8 cellular contexts compared by ENCODE assay signal in genomic region chr11:67267188-67268035, GRCh38. TPM values are rescaled to one million over a fixed set of nuclear protein-coding genes. Genes with fewer than 3 reads are reported as not detected.
A peak's percentile ranks its signal among the peaks of the same experiment; 100 is the strongest.
DNase-seq lines count a peak whose midpoint lies in the region; ATAC-seq, FAIRE-seq and TF ChIP-seq lines count a peak whose summit lies in the region.

No MANE protein-coding gene starts in this region.

- TSS peak; percentile 55 for BruUV-seq in HepG2 (replicated peaks; lab: Mats Ljungman, UMichigan)

- in situ Hi-C loops in brain microvascular endothelial cell (cut with HindIII; ENCODE audit: low pct_ligation_motif_present, low sequenced_read_pairs) (no loop called here), HepG2 (cut with HindIII; ENCODE audit: extremely low pct_ligation_motif_present, low pct_unique_long_range_greater_than_20kb) (no loop called here)

- peak overlapping the region; percentile 83 for H3K9ac ChIP-seq in HepG2 (ENCODE audit: insufficient read depth, low read depth, low read length)

- H3K27ac ChIP-seq in brain microvascular endothelial cell (no peak overlapping the region), HepG2 (ENCODE audit: extremely low read length, insufficient read depth, low read length) (peak overlapping the region; percentile 77), thyroid gland (peak overlapping the region; percentile 72 to 78 (median 77))

- H3K36me3 ChIP-seq in GM06990 (ENCODE audit: control insufficient read depth, insufficient read depth, low read length) (peaks cover 6% of the 10 kb centered on the region), brain microvascular endothelial cell (replicated peaks) (peaks cover 11% of the 10 kb centered on the region), HepG2 (replicated peaks in 1 of 2; ENCODE audit: control insufficient read depth in 1 of 2, insufficient read depth in 2 of 2, low read length in 2 of 2) (peaks cover 7 to 43% of the 10 kb centered on the region in 2 experiments), thyroid gland (peaks cover 0 to 4% of the 10 kb centered on the region in 2 donors)

- CTCF ChIA-PET in HepG2 (lab: Yijun Ruan, JAX; ENCODE audit: low intra/inter-chr PET ratio, low total read pairs): interaction anchor here (2.4 kb wide), 1 partner anchor 50 kb away, joined by 25 read pairs; no protein-coding TSS in a partner anchor

- DNase-seq in GM06990 (ENCODE audit: extremely low read depth, insufficient read length) (no peak), NCI-H2196 (lab: John Stamatoyannopoulos, UW; ENCODE audit: unreplicated experiment) (peak; percentile 53), brain microvascular endothelial cell (no peak), HepG2 (ENCODE audit: low spot score) (peak; percentile 61), thyroid gland (peak in 1 of 2 donors; percentile 44)

- POLR2A ChIA-PET in HepG2 (lab: Yijun Ruan, JAX): interaction anchor here (1.0 to 4.5 kb wide), 5 partner anchors 10 to 87 kb away, joined by 3 to 19 read pairs (median 3); partner anchors contain the start of gene ANKRD13D

- no peak for TF ChIP-seq CTCF in GM06990 (IDR thresholded peaks at IDR 0.05; ENCODE audit: insufficient read depth, low read length, poor library complexity, severe bottlenecking)
- TF ChIP-seq CTCF in brain microvascular endothelial cell (IDR thresholded peaks at IDR 0.05; ENCODE audit: low read depth, low read length, missing control alignments): peak; percentile 21
- peak; percentile 43 for TF ChIP-seq CTCF in HepG2 (CRISPR knock-in tag; IDR thresholded peaks at IDR 0.05)
- TF ChIP-seq CTCF in thyroid gland (IDR thresholded peaks at IDR 0.05): no peak

- peaks cover 21% of the 10 kb centered on the region for H4K20me1 ChIP-seq in HepG2 (ENCODE audit: insufficient read depth, low read length)

- peaks cover 55% of the 10 kb centered on the region for H3K79me2 ChIP-seq in HepG2 (ENCODE audit: insufficient read depth, low read length)

- H3K4me1 ChIP-seq in HepG2 (ENCODE audit: insufficient read depth, low read length) (peaks cover 57% of the 10 kb centered on the region), thyroid gland (peaks cover 23 to 63% of the 10 kb centered on the region in 2 donors)

- ATAC-seq in HepG2 (peak; percentile 37), HG02870 (IDR thresholded peaks at IDR 0.05; ENCODE audit: unreplicated experiment) (no peak), HG02798 (IDR thresholded peaks at IDR 0.05; ENCODE audit: poor library complexity, unreplicated experiment) (no peak), HG03095 (IDR thresholded peaks at IDR 0.05; ENCODE audit: unreplicated experiment) (no peak)

- TF ChIP-seq EP300 in HepG2 (IDR thresholded peaks at IDR 0.05; ENCODE audit: low read depth in 2 of 2, low read length in 2 of 2) (peak in 1 of 2 experiments; percentile 13; a peak in 1 of 4 replicates), HepG2 (CRISPR knock-in tag; IDR thresholded peaks at IDR 0.05; ENCODE audit: borderline replicate concordance) (no peak; the same call in 1 of the 2 replicates)

- TF ChIP-seq RAD21 in HepG2 (CRISPR knock-in tag; IDR thresholded peaks at IDR 0.05): no peak

- peak in 1 of 2 experiments; percentile 32; a peak in 2 of 4 replicates for TF ChIP-seq POLR2A in HepG2 (IDR thresholded peaks at IDR 0.05; ENCODE audit: insufficient read depth in 1 of 2, low read depth in 2 of 2, low read length in 2 of 2)
- no peak for TF ChIP-seq POLR2A in thyroid gland (IDR thresholded peaks at IDR 0.05)

- H3K27me3 ChIP-seq in GM06990 (replicated peaks; ENCODE audit: control insufficient read depth, insufficient read depth, low read length): no peaks in the 10 kb centered on the region
- H3K27me3 ChIP-seq in brain microvascular endothelial cell (replicated peaks): no peaks in the 10 kb centered on the region
- no peaks in the 10 kb centered on the region for H3K27me3 ChIP-seq in HepG2 (ENCODE audit: control insufficient read depth in 1 of 2, insufficient read depth in 2 of 2, low read length in 2 of 2)
- H3K27me3 ChIP-seq in thyroid gland: no peaks in the 10 kb centered on the region

- 22% methylated on average over 23 of the region's 28 CpGs for WGBS in HepG2 (ENCODE audit: low lambda C conversion rate)
- 10 to 21% methylated on average over 21 to 26 of the region's 28 CpGs for WGBS in thyroid gland, 2 donors

- H3K9me3 ChIP-seq in HepG2 (ENCODE audit: low read length) (no peaks in the 10 kb centered on the region), thyroid gland (no peaks in the 10 kb centered on the region)

- peak overlapping the region; percentile 93 for H3K4me3 ChIP-seq in GM06990 (replicated peaks; ENCODE audit: low read depth, low read length)
- peak overlapping the region; percentile 76 for H3K4me3 ChIP-seq in brain microvascular endothelial cell (ENCODE audit: low read depth, low read length)
- H3K4me3 ChIP-seq in HepG2 (replicated peaks in 1 of 3; ENCODE audit: insufficient read depth in 1 of 3, low read depth in 2 of 3, low read length in 3 of 3): peak overlapping the region; percentile 93 to 98 (median 93)
- peak overlapping the region; percentile 62 to 98 (median 86) for H3K4me3 ChIP-seq in thyroid gland (replicated peaks in 1 of 3)

- intact Hi-C loops in HepG2 (cut with micrococcal nuclease; ENCODE audit: unreplicated experiment): loop anchor here (1.0 kb wide), 1 partner anchor 22 kb away; the partner anchor contains the start of gene ANKRD13D
- intact Hi-C loops in thyroid gland (cut with DNase I): loop anchor here (2.0 kb wide), 1 partner anchor 51 kb away; no protein-coding TSS in a partner anchor

- H3K4me2 ChIP-seq in HepG2 (ENCODE audit: low read depth, low read length): peak overlapping the region; percentile 90

- FAIRE-seq in HepG2 (lab: Jason Lieb, UNC): peak; percentile 64

- no peak overlapping the region for H2AFZ ChIP-seq in HepG2 (ENCODE audit: low read length)

RNA-seq across cellular contexts. Expression of gene GRK2, which starts 1.1 kb away (rescaled TPM):
- total RNA-seq in HepG2 (2016; rRNA removed; fragmentation: Illumina TruSeq; extraction: Trizol): 26.3 and 31.3 TPM in 2 replicates
- total RNA-seq in HepG2 (2016; cell fraction: cytosol; rRNA removed; fragmentation: Illumina TruSeq; extraction: Trizol; ENCODE audit: low read depth): 26.5 and 26.8 TPM in 2 replicates
- total RNA-seq in HepG2 (2016; cell fraction: insoluble cytoplasmic fraction; rRNA removed; fragmentation: Illumina TruSeq; extraction: Trizol): 21.7 and 32.4 TPM in 2 replicates
- 46.5 and 47.3 TPM in 2 replicates for total RNA-seq in HepG2 (2016; cell fraction: membrane; rRNA removed; fragmentation: Illumina TruSeq; extraction: Trizol)
- total RNA-seq in HepG2 (2016; cell fraction: nucleus; rRNA removed; fragmentation: Illumina TruSeq; extraction: Trizol): 25.3 and 29.3 TPM in 2 replicates
- 42.4 and 66.8 TPM in 2 replicates for polyA plus RNA-seq in HepG2 (2011; rRNA removed)
- polyA plus RNA-seq in HepG2 (2011; cell fraction: cytosol; rRNA removed): 34.8 and 51.8 TPM in 2 replicates
- 202 and 278 TPM in 2 replicates for polyA plus RNA-seq in HepG2 (2011; cell fraction: nucleus; rRNA removed)
- 39.1 and 39.9 TPM in 2 replicates for polyA plus RNA-seq in HepG2 (2012)
- polyA plus RNA-seq in HepG2 (2016; cell fraction: cytosol; fragmentation: Illumina TruSeq; extraction: Trizol; ENCODE audit: low read depth): 19.6 and 21.3 TPM in 2 replicates
- polyA plus RNA-seq in HepG2 (2016; cell fraction: insoluble cytoplasmic fraction; fragmentation: Illumina TruSeq; extraction: Trizol; ENCODE audit: low read depth): 24.6 and 30.4 TPM in 2 replicates
- 34.4 and 41.1 TPM in 2 replicates for polyA plus RNA-seq in HepG2 (2016; cell fraction: membrane; fragmentation: Illumina TruSeq; extraction: Trizol; ENCODE audit: low read depth)
- 65.6 and 70.5 TPM in 2 replicates for polyA plus RNA-seq in HepG2 (2016; cell fraction: nucleus; fragmentation: Illumina TruSeq; extraction: Trizol; ENCODE audit: insufficient read depth, low read depth)
- polyA minus RNA-seq in HepG2 (2011; rRNA and poly(A)+ RNA removed; ENCODE audit: low replicate concordance): 142 and 187 TPM in 2 replicates
- polyA minus RNA-seq in HepG2 (2011; cell fraction: cytosol; rRNA and poly(A)+ RNA removed): 39.4 and 40.8 TPM in 2 replicates
- 41.1 and 50.2 TPM in 2 replicates for polyA minus RNA-seq in HepG2 (2011; cell fraction: nucleus; rRNA and poly(A)+ RNA removed)
- total RNA-seq in thyroid gland: 10 to 100 TPM; 32.8 to 55.8 (median 40.6) TPM

RNA-seq across cellular contexts. Expression of gene ANKRD13D, which starts 21.7 kb away (rescaled TPM):
- total RNA-seq in HepG2 (2016; rRNA removed; fragmentation: Illumina TruSeq; extraction: Trizol) (4.8 and 18.6 TPM in 2 replicates), thyroid gland (10 to 100 TPM; 27.9 to 36.8 (median 31.5) TPM)
- 27.6 and 29.6 TPM in 2 replicates for total RNA-seq in HepG2 (2016; cell fraction: cytosol; rRNA removed; fragmentation: Illumina TruSeq; extraction: Trizol; ENCODE audit: low read depth)
- 5.9 and 17.7 TPM in 2 replicates for total RNA-seq in HepG2 (2016; cell fraction: insoluble cytoplasmic fraction; rRNA removed; fragmentation: Illumina TruSeq; extraction: Trizol)
- total RNA-seq in HepG2 (2016; cell fraction: membrane; rRNA removed; fragmentation: Illumina TruSeq; extraction: Trizol): 13.2 and 14.7 TPM in 2 replicates
- 26.2 and 27.8 TPM in 2 replicates for total RNA-seq in HepG2 (2016; cell fraction: nucleus; rRNA removed; fragmentation: Illumina TruSeq; extraction: Trizol)
- 27.3 and 35.5 TPM in 2 replicates for polyA plus RNA-seq in HepG2 (2011; rRNA removed)
- 14.4 and 20.5 TPM in 2 replicates for polyA plus RNA-seq in HepG2 (2011; cell fraction: cytosol; rRNA removed)
- 139 and 163 TPM in 2 replicates for polyA plus RNA-seq in HepG2 (2011; cell fraction: nucleus; rRNA removed)
- 9.7 and 17.4 TPM in 2 replicates for polyA plus RNA-seq in HepG2 (2012)
- 7.4 TPM in 2 replicates for polyA plus RNA-seq in HepG2 (2016; cell fraction: cytosol; fragmentation: Illumina TruSeq; extraction: Trizol; ENCODE audit: low read depth)
- 5.1 and 7.5 TPM in 2 replicates for polyA plus RNA-seq in HepG2 (2016; cell fraction: insoluble cytoplasmic fraction; fragmentation: Illumina TruSeq; extraction: Trizol; ENCODE audit: low read depth)
- polyA plus RNA-seq in HepG2 (2016; cell fraction: membrane; fragmentation: Illumina TruSeq; extraction: Trizol; ENCODE audit: low read depth): 10.9 and 11.1 TPM in 2 replicates
- 77.4 and 86.1 TPM in 2 replicates for polyA plus RNA-seq in HepG2 (2016; cell fraction: nucleus; fragmentation: Illumina TruSeq; extraction: Trizol; ENCODE audit: insufficient read depth, low read depth)
- 27.0 and 38.7 TPM in 2 replicates for polyA minus RNA-seq in HepG2 (2011; rRNA and poly(A)+ RNA removed; ENCODE audit: low replicate concordance)
- polyA minus RNA-seq in HepG2 (2011; cell fraction: cytosol; rRNA and poly(A)+ RNA removed): 4.4 and 7.0 TPM in 2 replicates
- polyA minus RNA-seq in HepG2 (2011; cell fraction: nucleus; rRNA and poly(A)+ RNA removed): 38.2 and 45.5 TPM in 2 replicates

RNA-seq across cellular contexts. Expression of gene SSH3, which starts 35.9 kb away (rescaled TPM):
- total RNA-seq in HepG2 (2016; rRNA removed; fragmentation: Illumina TruSeq; extraction: Trizol): 7.5 and 12.4 TPM in 2 replicates
- total RNA-seq in HepG2 (2016; cell fraction: cytosol; rRNA removed; fragmentation: Illumina TruSeq; extraction: Trizol; ENCODE audit: low read depth): 2.6 and 4.3 TPM in 2 replicates
- total RNA-seq in HepG2 (2016; cell fraction: insoluble cytoplasmic fraction; rRNA removed; fragmentation: Illumina TruSeq; extraction: Trizol): 5.5 and 11.6 TPM in 2 replicates
- 5.3 and 7.4 TPM in 2 replicates for total RNA-seq in HepG2 (2016; cell fraction: membrane; rRNA removed; fragmentation: Illumina TruSeq; extraction: Trizol)
- total RNA-seq in HepG2 (2016; cell fraction: nucleus; rRNA removed; fragmentation: Illumina TruSeq; extraction: Trizol): 13.3 and 15.7 TPM in 2 replicates
- 18.6 and 18.8 TPM in 2 replicates for polyA plus RNA-seq in HepG2 (2011; rRNA removed)
- polyA plus RNA-seq in HepG2 (2011; cell fraction: cytosol; rRNA removed): 5.6 and 8.3 TPM in 2 replicates
- 74.8 and 103 TPM in 2 replicates for polyA plus RNA-seq in HepG2 (2011; cell fraction: nucleus; rRNA removed)
- 15.3 and 17.6 TPM in 2 replicates for polyA plus RNA-seq in HepG2 (2012)
- 4.4 and 5.1 TPM in 2 replicates for polyA plus RNA-seq in HepG2 (2016; cell fraction: cytosol; fragmentation: Illumina TruSeq; extraction: Trizol; ENCODE audit: low read depth)
- 8.5 and 13.0 TPM in 2 replicates for polyA plus RNA-seq in HepG2 (2016; cell fraction: insoluble cytoplasmic fraction; fragmentation: Illumina TruSeq; extraction: Trizol; ENCODE audit: low read depth)
- 7.7 and 10.7 TPM in 2 replicates for polyA plus RNA-seq in HepG2 (2016; cell fraction: membrane; fragmentation: Illumina TruSeq; extraction: Trizol; ENCODE audit: low read depth)
- polyA plus RNA-seq in HepG2 (2016; cell fraction: nucleus; fragmentation: Illumina TruSeq; extraction: Trizol; ENCODE audit: insufficient read depth, low read depth): 31.0 and 36.7 TPM in 2 replicates
- 9.3 and 33.1 TPM in 2 replicates for polyA minus RNA-seq in HepG2 (2011; rRNA and poly(A)+ RNA removed; ENCODE audit: low replicate concordance)
- 5.9 and 7.6 TPM in 2 replicates for polyA minus RNA-seq in HepG2 (2011; cell fraction: cytosol; rRNA and poly(A)+ RNA removed)
- 12.7 and 14.4 TPM in 2 replicates for polyA minus RNA-seq in HepG2 (2011; cell fraction: nucleus; rRNA and poly(A)+ RNA removed)
- total RNA-seq in thyroid gland: 10 to 100 TPM; 50.5 to 59.9 (median 54.4) TPM

Comparison
In these comparisons a context has a peak if more than half of its experiments do, and no peak if none do; other contexts are left out.
1. DNase-seq: peak in NCI-H2196 (single experiment) and HepG2 (single experiment); none in GM06990 (single experiment) and brain microvascular endothelial cell (single experiment).
2. CTCF ChIP-seq: peak in brain microvascular endothelial cell (single experiment) and HepG2 (single experiment); none in GM06990 (single experiment) and thyroid gland (0 of 6).
3. Peak in every context shown above with its lines, with median percentiles within 50 percentile points of each other: H3K4me3 ChIP-seq.